24 cellular contexts compared by ENCODE assay signal in genomic region chr5:90289837-90290236, GRCh38.
DNase-seq lines count a peak whose midpoint lies in the region; ATAC-seq and TF ChIP-seq lines count a peak whose summit lies in the region.
"Had no signal": no experiment of that assay in that cellular context is flagged by ENCODE, and none has a peak within 500 bp of the region (broad histone marks: within the 10 kb centered on the region; RNA-seq: fewer than 3 reads in every experiment).

No MANE protein-coding gene starts in this region.

- WGBS in lower leg skin, 2 donors: 26 to 33% methylated on average over 5 of the region's 5 CpGs

- DNase-seq in A172 (ENCODE audit: low spot score) (peak; percentile 8), SK-MEL-5 (ENCODE audit: low read depth, low spot score) (peak; percentile 14), choroid plexus epithelial cell (ENCODE audit: low read depth) (peak; percentile 14), pons (ENCODE audit: low spot score) (no peak), DMS53 (lab: John Stamatoyannopoulos, UW) (no peak), lower leg skin (ENCODE audit: low spot score in 2 of 2) (no peak)
- DNase-seq: activated CD4-positive, alpha-beta memory T cell treated with anti-CD3 and anti-CD28 coated beads, Interleukin-2, amount 10 ng/mL, durations not matched to agents 7 days and 5 days; amniotic stem cell; caudate nucleus; CD4-positive, alpha-beta memory T cell; DMS79 treated with DMSO at 0.1 percent for 48 hours; H7; left colon; NCI-H1105; NCI-H526 treated with DMSO at 0.1 percent for 48 hours; PC-3; sigmoid colon; T-helper 2 cell; testis had no signal

- H3K4me3 ChIP-seq in HEK293 (ENCODE audit: low read depth, low read length) (no peak overlapping the region), choroid plexus epithelial cell (ENCODE audit: low read depth, low read length) (no peak overlapping the region), lower leg skin (ENCODE audit: low read depth, poor library complexity, severe bottlenecking) (no peak overlapping the region)
- H3K4me3 ChIP-seq: sigmoid colon, SJSA1, testis had no signal

- intact Hi-C loops in lower leg skin (cut with DNase I; ENCODE audit: low total_unique reads): no loop called here

- TF ChIP-seq CTCF in HEK293 (tag by site-specific recombination; IDR thresholded peaks at IDR 0.05) (no peak), choroid plexus epithelial cell (conservative IDR thresholded peaks at IDR 0.05; ENCODE audit: low read depth, low read length) (no peak), lower leg skin (IDR thresholded peaks at IDR 0.05) (no peak)

- in situ Hi-C loops in SK-MEL-5 (cut with HindIII; ENCODE audit: low pct_unique_long_range_greater_than_20kb, low sequenced_read_pairs): no loop called here

- CTCF ChIA-PET in HEK293 (lab: Yijun Ruan, JAX): interaction anchor here (0.6 kb wide), 2 partner anchors 277 to 799 kb away, joined by 3 read pairs; no protein-coding TSS in a partner anchor

- H3K27ac ChIP-seq in HEK293 (ENCODE audit: extremely low read depth, low read depth, low read length): no peak overlapping the region
- H3K27ac ChIP-seq: parathyroid adenoma, SJSA1, testis had no signal

- POLR2A ChIA-PET in HEK293 (lab: Yijun Ruan, JAX): interaction anchor here (0.5 kb wide), 1 partner anchor 11 kb away, joined by 3 read pairs; no protein-coding TSS in a partner anchor

- no peaks in the 10 kb centered on the region for H3K9me3 ChIP-seq in HEK293 (ENCODE audit: control insufficient read depth, insufficient read depth, low read depth, low read length)
- H3K9me3 ChIP-seq: sigmoid colon, SJSA1, testis had no signal

- H3K36me3 ChIP-seq in HEK293 (ENCODE audit: control insufficient read depth in 2 of 2, insufficient read depth in 1 of 2, low read length in 2 of 2): no peaks in the 10 kb centered on the region
- H3K36me3 ChIP-seq: sigmoid colon, SJSA1 had no signal

- ATAC-seq in GM21390 (IDR thresholded peaks at IDR 0.05; ENCODE audit: unreplicated experiment): no peak
- ATAC-seq: left colon; PC-3; stimulated activated memory B cell treated with anti-CD40 and anti-IgM and Interleukin-4, amounts not matched to agents 10 μg/mL and 1 μg/mL and 100 μg/mL, for 72 hours had no signal

- no peak for TF ChIP-seq POLR2A in lower leg skin (IDR thresholded peaks at IDR 0.05)

- no peaks in the 10 kb centered on the region for H3K4me1 ChIP-seq in HEK293 (ENCODE audit: control insufficient read depth, insufficient read depth, low read length)
- H3K4me1 ChIP-seq: parathyroid adenoma, SJSA1, testis had no signal

TF ChIP-seq in HEK293, 187 proteins besides CTCF, POLR2A, EP300 and RAD21:
- TF ChIP-seq GLIS2 (tag by site-specific recombination; IDR thresholded peaks at IDR 0.05): no peak
- TF ChIP-seq FEZF1 (tag by site-specific recombination; IDR thresholded peaks at IDR 0.05): no peak
- TF ChIP-seq HIC1 (tag by site-specific recombination; IDR thresholded peaks at IDR 0.05): no peak
- TF ChIP-seq SETDB1 (IDR thresholded peaks at IDR 0.05; ENCODE audit: insufficient read length, low read length): peak; percentile 16
- TF ChIP-seq ZNF529 (tag by site-specific recombination; IDR thresholded peaks at IDR 0.05; ENCODE audit: insufficient replicate concordance): no peak
- TF ChIP-seq TRIM28 (IDR thresholded peaks at IDR 0.05; ENCODE audit: borderline replicate concordance, low read length): peak; percentile 13; the same call in 1 of the 2 replicates
- TF ChIP-seq, protein P1, sequence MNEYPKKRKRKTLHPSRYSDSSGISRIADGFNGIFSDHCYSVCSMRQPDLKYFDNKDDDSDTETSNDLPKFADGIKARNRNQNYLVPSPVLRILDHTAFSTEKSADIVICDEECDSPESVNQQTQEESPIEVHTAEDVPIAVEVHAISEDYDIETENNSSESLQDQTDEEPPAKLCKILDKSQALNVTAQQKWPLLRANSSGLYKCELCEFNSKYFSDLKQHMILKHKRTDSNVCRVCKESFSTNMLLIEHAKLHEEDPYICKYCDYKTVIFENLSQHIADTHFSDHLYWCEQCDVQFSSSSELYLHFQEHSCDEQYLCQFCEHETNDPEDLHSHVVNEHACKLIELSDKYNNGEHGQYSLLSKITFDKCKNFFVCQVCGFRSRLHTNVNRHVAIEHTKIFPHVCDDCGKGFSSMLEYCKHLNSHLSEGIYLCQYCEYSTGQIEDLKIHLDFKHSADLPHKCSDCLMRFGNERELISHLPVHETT (tag by site-specific recombination; IDR thresholded peaks at IDR 0.05): no peak
- no peak for TF ChIP-seq ZNF335 (tag by site-specific recombination; conservative IDR thresholded peaks at IDR 0.05)

Comparison
In these comparisons a context has a peak if more than half of its experiments do, and no peak if none do; other contexts are left out.
1. DNase-seq: peak in A172 (single experiment), SK-MEL-5 (single experiment) and choroid plexus epithelial cell (single experiment); none in pons (single experiment), DMS53 (single experiment) and lower leg skin (0 of 2).